Comparison of ENCODE assay signal across 28 cellular contexts in the genomic region with DNA sequence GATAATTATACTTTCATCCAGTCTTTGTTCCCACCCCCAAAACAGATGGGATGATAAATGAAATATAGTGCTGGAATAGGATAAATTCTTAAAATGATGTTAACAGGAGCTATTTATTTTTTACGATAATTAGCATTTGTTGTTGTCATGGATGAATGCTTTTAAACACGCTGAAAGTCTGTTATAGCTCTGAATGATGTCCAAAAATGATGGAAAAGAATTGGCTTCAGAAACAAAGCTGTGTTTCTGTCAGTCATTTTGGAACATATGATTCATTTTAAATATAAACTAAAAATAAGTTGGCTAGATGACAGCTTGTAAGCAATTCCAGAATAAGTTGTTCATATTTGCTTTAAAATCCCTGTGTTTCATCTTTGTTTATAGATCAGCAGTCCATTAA.
"Had no signal": no experiment of that assay in that cellular context is flagged by ENCODE, and none has a peak within 500 bp of the region (broad histone marks: within the 10 kb centered on the region; RNA-seq: fewer than 3 reads in every experiment).

No MANE protein-coding gene starts in this region.

- H3K9me3 ChIP-seq: adrenal gland, body of pancreas had no signal

- H3K27me3 ChIP-seq: adrenal gland, body of pancreas had no signal

- H3K4me1 ChIP-seq: adrenal gland, body of pancreas had no signal

- H3K4me3 ChIP-seq: adrenal gland, body of pancreas, coronary artery had no signal

- DNase-seq: activated CD4-positive, alpha-beta memory T cell treated with anti-CD3 and anti-CD28 coated beads for 36 hours; activated CD4-positive, alpha-beta T cell treated with anti-CD3 and anti-CD28 coated beads for 36 hours; activated CD4-positive, alpha-beta T cell treated with anti-CD3 and anti-CD28 coated beads, Interleukin-2, amount 10 ng/mL, durations not matched to agents 24 days and 14 days; activated CD4-positive, CD25-positive, alpha-beta regulatory T cell; activated CD4-positive, CD25-positive, alpha-beta regulatory T cell treated with anti-CD3 and anti-CD28 coated beads, Interleukin-2, amount 50 U/mL, for 72 hours; activated CD8-positive, alpha-beta memory T cell treated with anti-CD3 and anti-CD28 coated beads, Interleukin-2, amount 10 ng/mL, durations not matched to agents 7 days and 5 days; activated CD8-positive, alpha-beta memory T cell treated with anti-CD3 and anti-CD28 coated beads, Interleukin-2, amount 50 U/mL, for 4 hours; activated CD8-positive, alpha-beta T cell treated with anti-CD3 and anti-CD28 coated beads, Interleukin-2, amount 10 ng/mL, durations not matched to agents 7 days and 5 days; activated effector memory CD4-positive, alpha-beta T cell treated with anti-CD3 and anti-CD28 coated beads, Interleukin-2, amount 50 U/mL, for 16 hours; activated naive CD4-positive, alpha-beta T cell treated with anti-CD3 and anti-CD28 coated beads for 36 hours; activated naive CD8-positive, alpha-beta T cell treated with anti-CD3 and anti-CD28 coated beads for 36 hours; activated naive CD8-positive, alpha-beta T cell treated with anti-CD3 and anti-CD28 coated beads, Interleukin-2, amount 50 U/mL, for 24 hours; activated T-cell treated with anti-CD3 and anti-CD28 coated beads, Interleukin-2, amount 50 U/mL, for 1 hour; activated T-cell treated with anti-CD3 and anti-CD28 coated beads, Interleukin-2, amount 50 U/mL, for 48 hours; adrenal gland; amygdala; aorta; body of pancreas; caudate nucleus; cerebellar nuclear complex; effector CD4-positive, alpha-beta T cell; effector memory CD8-positive, alpha-beta T cell; foreskin fibroblast; head of caudate nucleus; hippocampal formation; T-helper 2 cell had no signal

- ATAC-seq: activated CD4-positive, alpha-beta T cell treated with anti-CD3 and anti-CD28 coated beads for 36 hours; activated CD8-positive, alpha-beta memory T cell treated with anti-CD3 and anti-CD28 coated beads, Interleukin-2, amount 10 ng/mL, durations not matched to agents 7 days and 5 days; activated CD8-positive, alpha-beta T cell treated with anti-CD3 and anti-CD28 coated beads, Interleukin-2, amount 10 ng/mL, durations not matched to agents 7 days and 5 days; activated naive CD8-positive, alpha-beta T cell treated with anti-CD3 and anti-CD28 coated beads, Interleukin-2, amount 50 U/mL, for 24 hours; body of pancreas; effector memory CD8-positive, alpha-beta T cell had no signal

- H3K27ac ChIP-seq: adrenal gland, body of pancreas, coronary artery, epithelial cell of prostate had no signal

- H3K36me3 ChIP-seq: adrenal gland had no signal
